In genomic region chr11:3835100-3835485, GRCh38 we compare ENCODE assay signal across 8 cellular contexts. TPM values are rescaled to one million over a fixed set of nuclear protein-coding genes. Genes with fewer than 3 reads are reported as not detected.
DNase-seq lines count a peak whose midpoint lies in the region; ATAC-seq, FAIRE-seq and TF ChIP-seq lines count a peak whose summit lies in the region.

No MANE protein-coding gene starts in this region.

- in situ Hi-C loops in mammary epithelial cell (cut with MboI; ENCODE audit: low sequenced_read_pairs in 2 of 2): no loop called here

- dilution Hi-C loops in mammary epithelial cell (cut with HindIII; ENCODE audit: low sequenced_read_pairs): loop anchor here (10.0 kb wide), 1 partner anchor 70 kb away; no protein-coding TSS in a partner anchor

- no peak for DNase-seq in CD14-positive monocyte (ENCODE audit: low spot score)
- DNase-seq in mammary epithelial cell: no peak
- DNase-seq in AG08396 (ENCODE audit: low spot score): no peak
- DNase-seq in GM19239 (ENCODE audit: insufficient read length, low spot score): no peak

- FAIRE-seq in GM19239 (lab: Jason Lieb, UNC): no peak

- peaks cover 48 to 57% of the 10 kb centered on the region in 2 donors for H3K36me3 Mint-ChIP-seq in CD14-positive monocyte

- peak overlapping the region; percentile 96 to 98 for H3K4me3 Mint-ChIP-seq in CD14-positive monocyte

- H3K36me3 ChIP-seq in KOPT-K1 (ENCODE audit: insufficient read depth, low read length) (peaks cover 74% of the 10 kb centered on the region), mammary epithelial cell (ENCODE audit: insufficient read depth, low read length) (peaks cover 9% of the 10 kb centered on the region)

- no peak overlapping the region for H2AFZ ChIP-seq in mammary epithelial cell (ENCODE audit: low read depth, low read length)

- BruUV-seq in mammary epithelial cell (replicated peaks; lab: Mats Ljungman, UMichigan): no TSS peak

- no peaks in the 10 kb centered on the region for H3K27me3 ChIP-seq in mammary epithelial cell (ENCODE audit: insufficient read depth, low read length)
- H3K27me3 ChIP-seq in mononuclear cell (ENCODE audit: insufficient read depth, low read length): no peaks in the 10 kb centered on the region

- no peaks in the 10 kb centered on the region for H3K27me3 Mint-ChIP-seq in CD14-positive monocyte (ENCODE audit: low read depth in 3 of 3)

- intact Hi-C loops in CD14-positive monocyte (cut with micrococcal nuclease) (loop anchor here in 1 of 2 donors (5.0 kb wide), 1 partner anchor 38 kb away; the partner anchor contains the start of gene NUP98), mammary epithelial cell (cut with micrococcal nuclease) (no loop called here)

- H3K9me3 ChIP-seq in KOPT-K1 (ENCODE audit: insufficient read depth, low read length, poor library complexity, severe bottlenecking) (no peaks in the 10 kb centered on the region), mammary epithelial cell (replicated peaks; ENCODE audit: insufficient read depth, low read length) (no peaks in the 10 kb centered on the region), mononuclear cell (ENCODE audit: low read depth, low read length) (no peaks in the 10 kb centered on the region)

- 91% methylated on average over 3 of the region's 3 CpGs for WGBS in mammary epithelial cell (ENCODE audit: low coverage, missing lambda C conversion rate)

- H3K27ac ChIP-seq in KOPT-K1 (ENCODE audit: low read depth, low read length, poor library complexity, severe bottlenecking): peak overlapping the region; percentile 88
- no peak overlapping the region for H3K27ac ChIP-seq in mammary epithelial cell (ENCODE audit: insufficient read depth, low read depth, low read length)

- no peak overlapping the region for H3K9ac ChIP-seq in mammary epithelial cell (ENCODE audit: insufficient read depth, low read length)

- no peak for ATAC-seq in GM18511 (IDR thresholded peaks at IDR 0.05; ENCODE audit: unreplicated experiment)
- no peak for ATAC-seq in HG02798 (IDR thresholded peaks at IDR 0.05; ENCODE audit: poor library complexity, unreplicated experiment)

- H3K4me1 ChIP-seq in mammary epithelial cell (ENCODE audit: insufficient read depth, low read length) (peaks cover 34% of the 10 kb centered on the region), mononuclear cell (ENCODE audit: insufficient read depth, low read length) (peaks cover 92% of the 10 kb centered on the region)

- H3K79me2 ChIP-seq in mammary epithelial cell (ENCODE audit: insufficient read depth, low read length): peaks cover 99% of the 10 kb centered on the region

- no peaks in the 10 kb centered on the region for H4K20me1 ChIP-seq in mammary epithelial cell (ENCODE audit: insufficient read depth, low read length)

- H3K4me2 ChIP-seq in mammary epithelial cell (ENCODE audit: insufficient read depth, low read depth, low read length): peak overlapping the region; percentile 8

- TF ChIP-seq CTCF in CD14-positive monocyte (IDR thresholded peaks at IDR 0.05) (no peak), mammary epithelial cell (conservative IDR thresholded peaks at IDR 0.05 in 1 of 2, IDR thresholded peaks at IDR 0.05 in 1 of 2; ENCODE audit: extremely low read depth in 1 of 2, insufficient read depth in 1 of 2, low read depth in 1 of 2, low read length in 2 of 2) (no peak)

- H3K27ac Mint-ChIP-seq in CD14-positive monocyte: peak overlapping the region; percentile 92 to 99 (median 95)

- peaks cover 0 to 3% (median 0%) of the 10 kb centered on the region in 7 donors for H3K9me3 Mint-ChIP-seq in CD14-positive monocyte

- H3K4me3 ChIP-seq in mammary epithelial cell (replicated peaks in 1 of 3; ENCODE audit: insufficient read depth in 1 of 3, low read depth in 2 of 3, low read length in 3 of 3) (no peak overlapping the region), mononuclear cell (ENCODE audit: low read length) (peak overlapping the region; percentile 26)

- H3K4me1 Mint-ChIP-seq in CD14-positive monocyte: peaks cover 96% of the 10 kb centered on the region

- CTCF ChIA-PET in mammary epithelial cell (lab: Charles Lee; ENCODE audit: low non-redundant PET): no interaction called here

RNA-seq across cellular contexts. Expression of gene RHOG, which starts 5.7 kb away (rescaled TPM):
- polyA plus RNA-seq in CD14-positive monocyte (100 to 1,000 TPM; 315 to 458 TPM), mammary epithelial cell (92.3 TPM)
- total RNA-seq in mammary epithelial cell (10 to 100 TPM; 11.5 to 61.4 TPM), mononuclear cell (75.6 TPM)
- polyA minus RNA-seq in mammary epithelial cell: 107 TPM

RNA-seq across cellular contexts. Expression of gene STIM1, which starts 20.4 kb away (rescaled TPM):
- polyA plus RNA-seq in CD14-positive monocyte (10 to 100 TPM; 14.0 to 21.0 TPM), mammary epithelial cell (45.2 TPM)
- total RNA-seq in mammary epithelial cell (10 to 100 TPM; 57.0 to 74.0 TPM), mononuclear cell (55.8 TPM)
- polyA minus RNA-seq in mammary epithelial cell: 74.4 TPM

RNA-seq across cellular contexts. Expression of gene PGAP2, which starts 26.7 kb away (rescaled TPM):
- 1 to 10 TPM; 5.8 to 6.8 TPM for polyA plus RNA-seq in CD14-positive monocyte
- total RNA-seq in mammary epithelial cell: 10 to 100 TPM; 20.3 to 36.4 TPM
- 45.2 TPM for polyA plus RNA-seq in mammary epithelial cell
- polyA minus RNA-seq in mammary epithelial cell: 74.2 TPM
- total RNA-seq in mononuclear cell: 7.5 TPM

RNA-seq across cellular contexts. Expression of gene NUP98, which starts 37.7 kb away (rescaled TPM):
- polyA plus RNA-seq in CD14-positive monocyte: 10 to 100 TPM; 19.6 to 28.5 TPM
- 100 to 1,000 TPM in 1 of 2 donors, 10 to 100 TPM in 1; 73.6 to 108 TPM for total RNA-seq in mammary epithelial cell
- polyA plus RNA-seq in mammary epithelial cell: 105 TPM
- 493 TPM for polyA minus RNA-seq in mammary epithelial cell
- 227 TPM for total RNA-seq in mononuclear cell
